14 cellular contexts compared by ENCODE assay signal in the genomic region with DNA sequence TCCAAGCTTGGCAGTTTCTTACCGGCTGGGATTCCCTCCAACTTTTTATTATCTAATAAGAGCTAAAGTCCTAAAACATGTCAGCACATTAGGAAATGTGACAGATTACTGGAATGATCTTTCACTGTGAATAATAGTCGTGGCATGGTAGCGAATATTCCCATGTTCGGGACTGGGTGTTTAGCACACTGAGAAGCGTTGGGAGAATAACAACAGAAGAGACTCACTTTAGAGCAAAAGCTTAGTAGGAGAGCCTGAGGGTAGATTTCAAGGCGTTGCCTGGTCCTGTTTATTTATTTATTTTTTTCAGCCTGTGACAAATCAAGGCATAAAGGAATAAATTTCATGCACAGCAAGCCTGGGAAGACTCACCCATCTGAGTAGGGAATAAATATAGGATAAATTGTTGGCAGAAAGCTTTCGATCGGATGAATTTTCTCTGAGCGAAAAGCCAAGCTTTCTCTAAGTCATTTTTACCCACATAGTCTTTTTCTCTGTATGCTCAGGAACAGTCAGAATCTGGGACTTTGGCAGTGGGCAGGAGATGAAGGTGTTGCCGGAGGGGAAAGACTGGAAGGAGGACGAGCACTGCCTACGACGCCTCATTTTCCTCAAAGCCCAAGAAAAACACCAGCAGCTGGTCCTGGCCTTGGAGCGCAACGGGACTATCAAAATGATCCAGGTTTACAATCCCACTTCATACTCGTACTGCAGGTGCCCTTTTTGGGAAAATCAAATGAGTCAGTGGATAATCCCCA.
A peak's percentile ranks its signal among the peaks of the same experiment; 100 is the strongest.
DNase-seq lines count a peak whose midpoint lies in the region; ATAC-seq and TF ChIP-seq lines count a peak whose summit lies in the region.
"Had no signal": no experiment of that assay in that cellular context is flagged by ENCODE, and none has a peak within 500 bp of the region (broad histone marks: within the 10 kb centered on the region; RNA-seq: fewer than 3 reads in every experiment).

No MANE protein-coding gene starts in this region.

- H3K27me3 ChIP-seq in smooth muscle cell (ENCODE audit: low read depth) = no peaks in the 10 kb centered on the region
- H3K27me3 ChIP-seq in A673 (replicated peaks; ENCODE audit: insufficient read depth, low read depth, low read length, poor library complexity) = no peaks in the 10 kb centered on the region
- H3K27me3 ChIP-seq: uterus had no signal

- H2AFZ ChIP-seq in smooth muscle cell (ENCODE audit: low read depth) = no peak overlapping the region

- ATAC-seq in GM18505 (IDR thresholded peaks at IDR 0.05; ENCODE audit: unreplicated experiment) = no peak
- ATAC-seq: GM12878, psoas muscle, WTC11 had no signal

- CTCF ChIA-PET in A673 (lab: Charles Lee) = no interaction called here

- peak; percentile 55 for DNase-seq in GM04503 (ENCODE audit: low read depth)
- DNase-seq in amniotic epithelial cell (ENCODE audit: low read depth) = peak; percentile 16
- DNase-seq in fibroblast of pulmonary artery (ENCODE audit: low read depth) = peak; percentile 34
- DNase-seq in smooth muscle cell (lab: John Stamatoyannopoulos, UW; ENCODE audit: unreplicated experiment) = no peak
- DNase-seq in A673 (ENCODE audit: low spot score) = no peak
- no peak for DNase-seq in central memory CD4-positive, alpha-beta T cell
- DNase-seq in cardiac septum (ENCODE audit: low spot score) = no peak
- DNase-seq: activated T-cell treated with anti-CD3 and anti-CD28 coated beads, Interleukin-2, amount 50 U/mL, for 1 hour; NCI-H345; psoas muscle; uterus had no signal

- H3K4me2 ChIP-seq in smooth muscle cell = no peak overlapping the region

- H3K4me3 ChIP-seq in fibroblast of pulmonary artery (replicated peaks; ENCODE audit: low read depth, low read length) (peak overlapping the region; percentile 48), smooth muscle cell (no peak overlapping the region), A673 (ENCODE audit: low read depth, low read length, poor library complexity, severe bottlenecking) (no peak overlapping the region)
- H3K4me3 ChIP-seq: GM12878, psoas muscle had no signal

- no peak for TF ChIP-seq POLR2A in GM18505 (IDR thresholded peaks at IDR 0.05; ENCODE audit: borderline replicate concordance, extremely low read depth, insufficient read depth, insufficient read length)

- POLR2A ChIA-PET in A673 (lab: Charles Lee; ENCODE audit: low non-redundant PET) = no interaction called here

- H3K9ac ChIP-seq in smooth muscle cell (ENCODE audit: low read depth) = no peak overlapping the region

- WGBS in smooth muscle cell (ENCODE audit: low lambda C conversion rate) = 85% methylated on average over 16 of the region's 16 CpGs

- intact Hi-C loops in A673 (cut with micrococcal nuclease; ENCODE audit: unreplicated experiment) (no loop called here), cardiac septum (cut with DNase I) (no loop called here)

- H3K4me1 ChIP-seq in smooth muscle cell (ENCODE audit: low read depth) (no peaks in the 10 kb centered on the region), A673 (ENCODE audit: insufficient read depth, low read length, poor library complexity, severe bottlenecking) (no peaks in the 10 kb centered on the region)
- H3K4me1 ChIP-seq: psoas muscle, uterus had no signal

- H3F3A ChIP-seq in smooth muscle cell (ENCODE audit: low read depth) = no peaks in the 10 kb centered on the region

- H3K36me3 ChIP-seq in smooth muscle cell (ENCODE audit: low read depth) (no peaks in the 10 kb centered on the region), A673 (ENCODE audit: insufficient read depth, low read length, poor library complexity, severe bottlenecking) (no peaks in the 10 kb centered on the region)
- H3K36me3 ChIP-seq: uterus had no signal

- no TSS peak for BruUV-seq in A673 (replicated peaks; lab: Mats Ljungman, UMichigan)

- no peaks in the 10 kb centered on the region for H4K20me1 ChIP-seq in smooth muscle cell (ENCODE audit: low read depth)

- TF ChIP-seq CTCF in fibroblast of pulmonary artery (IDR thresholded peaks at IDR 0.05; ENCODE audit: low read length, missing control alignments) = no peak
- TF ChIP-seq CTCF in smooth muscle cell (IDR thresholded peaks at IDR 0.05; ENCODE audit: borderline replicate concordance, insufficient read depth, poor library complexity, severe bottlenecking) = no peak
- TF ChIP-seq CTCF in A673 (conservative IDR thresholded peaks at IDR 0.05; ENCODE audit: low read depth, low read length) = no peak

- H3K27ac ChIP-seq in smooth muscle cell (ENCODE audit: low read depth) = peak overlapping the region; percentile 59
- no peak overlapping the region for H3K27ac ChIP-seq in A673 (ENCODE audit: low read depth, low read length, poor library complexity, severe bottlenecking)
- H3K27ac ChIP-seq: psoas muscle, uterus had no signal

- no peaks in the 10 kb centered on the region for H3K79me2 ChIP-seq in smooth muscle cell (ENCODE audit: low read depth)

- no peaks in the 10 kb centered on the region for H3K9me3 ChIP-seq in smooth muscle cell (replicated peaks; ENCODE audit: low read depth)
- H3K9me3 ChIP-seq in A673 (ENCODE audit: low read depth, low read length, poor library complexity, severe bottlenecking) = no peaks in the 10 kb centered on the region
- H3K9me3 ChIP-seq: psoas muscle, uterus had no signal

Comparison
In these comparisons a context has a peak if more than half of its experiments do, and no peak if none do; other contexts are left out.
1. DNase-seq: peak in GM04503 (single experiment), amniotic epithelial cell (single experiment) and fibroblast of pulmonary artery (single experiment); none in smooth muscle cell (single experiment), A673 (single experiment), central memory CD4-positive, alpha-beta T cell (single experiment) and cardiac septum (single experiment).